In genomic region chr1:153783233-153784190, GRCh38 we compare ENCODE assay signal across 8 cellular contexts. TPM values are rescaled to one million over a fixed set of nuclear protein-coding genes. Genes with fewer than 3 reads are reported as not detected.
DNase-seq lines count a peak whose midpoint lies in the region; ATAC-seq lines count a peak whose summit lies in the region.

No MANE protein-coding gene starts in this region.

- H3K4me1 Mint-ChIP-seq in effector memory CD8-positive, alpha-beta T cell (ENCODE audit: low read depth in 2 of 2): peaks cover 4 to 10% of the 10 kb centered on the region in 2 donors

- peaks cover 9 to 15% of the 10 kb centered on the region in 2 donors for H3K27me3 Mint-ChIP-seq in effector memory CD8-positive, alpha-beta T cell

- H3K36me3 Mint-ChIP-seq in effector memory CD8-positive, alpha-beta T cell (ENCODE audit: insufficient read depth): peaks cover 5% of the 10 kb centered on the region

- H3K9me3 Mint-ChIP-seq in effector memory CD8-positive, alpha-beta T cell: no peaks in the 10 kb centered on the region

- ATAC-seq in GM19467 (IDR thresholded peaks at IDR 0.05; ENCODE audit: unreplicated experiment): peak; percentile 87
- ATAC-seq in effector memory CD8-positive, alpha-beta T cell (replicated peaks): peak; percentile 93

- peak; percentile 67 for DNase-seq in CMK (ENCODE audit: low read depth)
- DNase-seq in HS-27A (ENCODE audit: low read depth): peak; percentile 53
- peak; percentile 86 for DNase-seq in NK-92 treated with Interleukin-12 subunit alpha and Interleukin-12 subunit beta, amount 100 ng/mL, for 24 hours (lab: John Stamatoyannopoulos, UW)
- DNase-seq in activated CD8-positive, alpha-beta memory T cell treated with anti-CD3 and anti-CD28 coated beads for 4 hours (ENCODE audit: low read depth in 2 of 2): peak; percentile 82 to 83
- DNase-seq in effector memory CD8-positive, alpha-beta T cell: peak; percentile 88 to 90 (median 89)
- peak; percentile 98 for DNase-seq in mesenteric fat pad (ENCODE audit: low spot score)
- peak; percentile 87 for DNase-seq in stimulated activated CD8-positive, alpha-beta memory T cell treated with anti-CD3 and anti-CD28 coated beads, Interleukin-15, amount 100 ng/mL, for 1 hour (ENCODE audit: low read depth)

- peak overlapping the region; percentile 85 to 86 for H3K4me3 Mint-ChIP-seq in effector memory CD8-positive, alpha-beta T cell

- H3K27ac Mint-ChIP-seq in effector memory CD8-positive, alpha-beta T cell: peak overlapping the region; percentile 85 to 96

RNA-seq across cellular contexts. Expression of gene SLC27A3, which starts 8.3 kb away (rescaled TPM):
- 87.4 TPM for total RNA-seq in mesenteric fat pad

RNA-seq across cellular contexts. Expression of gene INTS3, which starts 55.7 kb away (rescaled TPM):
- total RNA-seq in mesenteric fat pad: 36.7 TPM

Comparison
In these comparisons a context has a peak if more than half of its experiments do, and no peak if none do; other contexts are left out.
1. Peak in every context shown above with its lines: DNase-seq and ATAC-seq.